Comparison of ENCODE assay signal across 1 cellular context in the genomic region with DNA sequence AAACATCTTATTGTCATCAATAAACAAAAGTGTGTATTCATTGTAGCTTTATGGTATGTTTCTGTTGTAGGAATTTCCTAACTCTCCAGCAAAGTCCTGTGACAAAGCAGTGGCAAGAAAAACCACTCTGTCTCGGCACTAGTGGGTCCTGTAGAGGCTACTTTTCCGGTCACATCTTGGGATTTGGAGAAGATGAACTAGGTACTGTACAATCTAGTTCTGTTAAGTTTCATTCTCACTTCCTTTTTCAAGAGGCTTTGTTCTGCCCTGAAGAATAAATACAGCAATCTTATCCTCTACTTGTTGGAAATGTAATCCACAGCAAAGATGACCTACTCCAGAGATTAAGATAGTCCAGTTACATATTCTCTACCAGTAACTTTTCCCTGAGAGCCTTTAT.
TF ChIP-seq lines count a peak whose summit lies in the region.

No MANE protein-coding gene starts in this region.

TF ChIP-seq in IMR-90, 13 proteins besides CTCF, POLR2A, EP300 and RAD21 (continued from another document):
- TF ChIP-seq, protein P1, sequence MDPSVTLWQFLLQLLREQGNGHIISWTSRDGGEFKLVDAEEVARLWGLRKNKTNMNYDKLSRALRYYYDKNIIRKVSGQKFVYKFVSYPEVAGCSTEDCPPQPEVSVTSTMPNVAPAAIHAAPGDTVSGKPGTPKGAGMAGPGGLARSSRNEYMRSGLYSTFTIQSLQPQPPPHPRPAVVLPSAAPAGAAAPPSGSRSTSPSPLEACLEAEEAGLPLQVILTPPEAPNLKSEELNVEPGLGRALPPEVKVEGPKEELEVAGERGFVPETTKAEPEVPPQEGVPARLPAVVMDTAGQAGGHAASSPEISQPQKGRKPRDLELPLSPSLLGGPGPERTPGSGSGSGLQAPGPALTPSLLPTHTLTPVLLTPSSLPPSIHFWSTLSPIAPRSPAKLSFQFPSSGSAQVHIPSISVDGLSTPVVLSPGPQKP (IDR thresholded peaks at IDR 0.05; ENCODE audit: borderline replicate concordance, low read depth, low read length) = no peak
- TF ChIP-seq RCOR1 (IDR thresholded peaks at IDR 0.05; ENCODE audit: insufficient replicate concordance, low read length) (no peak), CEBPB (IDR thresholded peaks at IDR 0.05; ENCODE audit: low read depth, low read length) (no peak), CHD1 (IDR thresholded peaks at IDR 0.05; ENCODE audit: low read depth, low read length) (no peak), MAFK (IDR thresholded peaks at IDR 0.05; ENCODE audit: low read depth, low read length) (no peak), NFE2L2 (IDR thresholded peaks at IDR 0.05; ENCODE audit: low read depth, low read length) (no peak)
- TF ChIP-seq, protein P2, sequence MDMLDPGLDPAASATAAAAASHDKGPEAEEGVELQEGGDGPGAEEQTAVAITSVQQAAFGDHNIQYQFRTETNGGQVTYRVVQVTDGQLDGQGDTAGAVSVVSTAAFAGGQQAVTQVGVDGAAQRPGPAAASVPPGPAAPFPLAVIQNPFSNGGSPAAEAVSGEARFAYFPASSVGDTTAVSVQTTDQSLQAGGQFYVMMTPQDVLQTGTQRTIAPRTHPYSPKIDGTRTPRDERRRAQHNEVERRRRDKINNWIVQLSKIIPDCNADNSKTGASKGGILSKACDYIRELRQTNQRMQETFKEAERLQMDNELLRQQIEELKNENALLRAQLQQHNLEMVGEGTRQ (IDR thresholded peaks at IDR 0.05; ENCODE audit: low read depth, low read length) = no peak
